Comparison of ENCODE assay signal across 8 cellular contexts in the genomic region with DNA sequence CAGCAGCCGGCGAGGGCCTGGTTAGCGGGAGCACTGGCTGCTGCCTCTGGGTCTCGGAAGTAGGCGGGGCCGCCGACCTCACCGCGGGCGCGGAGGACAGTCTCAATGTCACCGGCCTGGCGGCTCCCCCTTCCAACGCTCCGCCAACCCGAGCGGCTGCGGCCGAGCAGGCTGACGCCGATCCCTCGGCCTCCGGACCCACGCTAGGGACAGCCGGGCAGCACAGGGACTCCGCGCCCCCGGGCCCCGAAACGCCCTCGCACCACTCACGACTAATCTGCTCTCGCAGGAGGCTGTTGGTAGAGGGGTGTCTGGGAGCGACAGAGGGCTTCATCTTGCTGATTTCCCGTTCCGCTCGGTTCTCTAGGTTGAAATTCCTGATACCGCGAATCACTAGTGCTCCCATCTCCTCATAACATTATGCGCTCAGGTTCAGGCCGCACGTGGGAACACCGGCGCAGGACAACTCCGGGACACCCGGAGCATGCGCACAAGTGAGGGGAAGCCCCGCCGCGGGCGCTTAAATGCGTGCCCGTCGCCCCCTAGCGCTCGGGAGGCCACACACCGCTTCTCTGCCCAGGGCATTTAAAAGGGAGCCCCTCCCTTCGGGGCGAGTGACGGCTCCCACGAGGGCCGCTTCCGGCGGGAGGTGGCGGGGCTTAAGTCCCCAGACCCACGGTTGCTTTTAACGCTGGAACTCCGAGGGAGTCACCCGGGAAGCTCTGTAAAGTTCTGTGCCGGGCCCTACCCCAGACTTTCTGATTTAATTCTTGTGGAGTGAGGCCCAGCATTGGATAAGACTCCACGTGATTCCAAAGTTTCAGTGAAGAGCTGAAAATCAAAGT. TPM values are rescaled to one million over a fixed set of nuclear protein-coding genes. Genes with fewer than 3 reads are reported as not detected.
DNase-seq lines count a peak whose midpoint lies in the region; TF ChIP-seq lines count a peak whose summit lies in the region.

A gene (minus strand): TSS at position 496 of the 845 bp plus-strand sequence. CDS start 90 bp downstream, at position 406.

- H3K27me3 Mint-ChIP-seq in neural progenitor cell (ENCODE audit: insufficient read depth, low read depth), result no peaks in the 10 kb centered on the region

- H3K27me3 ChIP-seq in HAP-1 (ENCODE audit: low read depth) (no peaks in the 10 kb centered on the region), MG63 (peaks cover 2% of the 10 kb centered on the region), neural progenitor cell (no peaks in the 10 kb centered on the region)

- no peaks in the 10 kb centered on the region for H4K20me1 ChIP-seq in neural progenitor cell (ENCODE audit: low read depth)

- peak within 1 kb of the TSS; percentile 90 for H3K4me2 ChIP-seq in neural progenitor cell

- H3K27ac Mint-ChIP-seq in neural progenitor cell, result peak within 1 kb of the TSS; percentile 4

- no peak within 1 kb of the TSS for H3K27ac ChIP-seq in neural progenitor cell

- peaks cover 3% of the 10 kb centered on the region for H3K36me3 Mint-ChIP-seq in neural progenitor cell

- H3K4me3 Mint-ChIP-seq in neural progenitor cell, result peak within 1 kb of the TSS; percentile 86

- peaks cover 20% of the 10 kb centered on the region for H3K4me1 ChIP-seq in HAP-1
- H3K4me1 ChIP-seq in neural progenitor cell, result peaks cover 12% of the 10 kb centered on the region

- DNase-seq in GDM1 (lab: John Stamatoyannopoulos, UW) (peak; percentile 83), HAP-1 (ENCODE audit: low spot score in 2 of 2) (peak; percentile 87 to 97), MG63 (peak; percentile 92), SHP77 treated with DMSO at 0.1 percent for 48 hours (lab: John Stamatoyannopoulos, UW) (peak; percentile 90), activated gamma-delta T cell (lab: John Stamatoyannopoulos, UW) (peak; percentile 89), fibroblast of villous mesenchyme (ENCODE audit: low read depth) (peak; percentile 95), neural progenitor cell (ENCODE audit: low spot score) (peak; percentile 97), stromal cell of bone marrow (ENCODE audit: low read depth) (peak; percentile 86)

- peaks cover 6% of the 10 kb centered on the region for H3F3A ChIP-seq in neural progenitor cell (ENCODE audit: low read depth)

- H3K9me3 Mint-ChIP-seq in neural progenitor cell, result no peaks in the 10 kb centered on the region

- H3K79me2 ChIP-seq in neural progenitor cell (ENCODE audit: low read depth), result peaks cover 41% of the 10 kb centered on the region

- peak within 1 kb of the TSS; percentile 21 for H3K9ac ChIP-seq in neural progenitor cell

- H3K9me3 ChIP-seq in HAP-1 (no peaks in the 10 kb centered on the region), MG63 (no peaks in the 10 kb centered on the region), neural progenitor cell (ENCODE audit: low read depth) (no peaks in the 10 kb centered on the region)

- H3K4me3 ChIP-seq in HAP-1, result peak within 1 kb of the TSS; percentile 89
- H3K4me3 ChIP-seq in MG63, result peak within 1 kb of the TSS; percentile 85
- H3K4me3 ChIP-seq in fibroblast of villous mesenchyme (ENCODE audit: low read depth, low read length), result peak within 1 kb of the TSS; percentile 91
- H3K4me3 ChIP-seq in neural progenitor cell, result peak within 1 kb of the TSS; percentile 70

- H3K4me1 Mint-ChIP-seq in neural progenitor cell, result peaks cover 14% of the 10 kb centered on the region

- in situ Hi-C loops in HAP-1 (cut with MboI; ENCODE audit: low sequenced_read_pairs), result loop anchor here (25.0 kb wide), 1 partner anchor 260 kb away; no protein-coding TSS in a partner anchor

- TF ChIP-seq CTCF in fibroblast of villous mesenchyme (IDR thresholded peaks at IDR 0.05; ENCODE audit: insufficient read depth, low read depth, low read length) (peak; percentile 92), neural progenitor cell (IDR thresholded peaks at IDR 0.05) (peak; percentile 94)

- H2AFZ ChIP-seq in neural progenitor cell (replicated peaks), result peak within 1 kb of the TSS; percentile 95

- peaks cover 33% of the 10 kb centered on the region for H3K36me3 ChIP-seq in HAP-1 (replicated peaks)
- H3K36me3 ChIP-seq in MG63, result peaks cover 33% of the 10 kb centered on the region
- peaks cover 17% of the 10 kb centered on the region for H3K36me3 ChIP-seq in neural progenitor cell

RNA-seq across cellular contexts. Expression of the gene that starts here (rescaled TPM):
- 24.3 and 67.1 TPM in 2 replicates for total RNA-seq in MG63 (2014; rRNA removed; shearing (Covaris generic); ENCODE audit: low replicate concordance)
- total RNA-seq in fibroblast of villous mesenchyme, result 4.8 and 11.7 TPM in 2 replicates
- total RNA-seq in neural progenitor cell (ENCODE audit: low replicate concordance), result 26.1 and 50.6 TPM in 2 replicates
